11 cellular contexts compared by ENCODE assay signal in the genomic region with DNA sequence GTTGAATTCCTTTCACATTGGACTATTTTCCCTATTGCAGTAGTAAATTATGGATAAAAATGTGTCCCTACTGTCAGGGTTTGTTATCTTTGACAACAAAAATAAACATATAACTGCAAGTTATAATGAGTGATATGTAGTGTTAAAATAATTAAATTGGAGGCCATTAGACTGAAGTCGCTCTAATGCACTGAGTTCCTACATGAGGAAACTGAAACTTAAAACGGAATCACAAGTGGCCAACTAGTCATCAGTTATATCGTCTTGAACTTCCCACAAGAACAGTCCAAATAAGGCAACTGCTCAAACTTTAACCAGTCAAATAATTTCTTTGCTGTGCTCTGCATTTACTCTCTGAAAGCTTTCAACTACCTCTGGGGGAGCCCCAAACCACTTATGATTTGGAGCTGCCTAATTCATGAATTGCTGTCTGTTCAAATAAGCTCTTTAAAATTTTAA.
DNase-seq lines count a peak whose midpoint lies in the region; ATAC-seq and FAIRE-seq lines count a peak whose summit lies in the region.
"Had no signal": no experiment of that assay in that cellular context is flagged by ENCODE, and none has a peak within 500 bp of the region (broad histone marks: within the 10 kb centered on the region; RNA-seq: fewer than 3 reads in every experiment).

No MANE protein-coding gene starts in this region.

- FAIRE-seq in GM19239 (lab: Jason Lieb, UNC) = peak; percentile 45

- DNase-seq in ACHN (peak; percentile 88), GM19239 (ENCODE audit: insufficient read length, low spot score) (no peak), RKO (ENCODE audit: low spot score) (peak; percentile 89), inferior parietal cortex (ENCODE audit: extremely low spot score) (peak; percentile 6), hepatic stellate cell (ENCODE audit: low spot score) (no peak), NCI-H1048 (lab: John Stamatoyannopoulos, UW) (no peak), glomerular visceral epithelial cell (ENCODE audit: extremely low spot score) (no peak)
- DNase-seq: NCI-H446 treated with DMSO at 0.1 percent for 48 hours, posterior cingulate gyrus, WERI-Rb-1 had no signal

- ATAC-seq in GM18858 (IDR thresholded peaks at IDR 0.05; ENCODE audit: unreplicated experiment) = no peak

- in situ Hi-C loops in ACHN (cut with HindIII; ENCODE audit: low pct_ligation_motif_present, low pct_unique_long_range_greater_than_20kb, low sequenced_read_pairs) = no loop called here

Comparison
In these comparisons a context has a peak if more than half of its experiments do, and no peak if none do; other contexts are left out.
1. DNase-seq: peak in ACHN (single experiment), RKO (single experiment) and inferior parietal cortex (single experiment); none in GM19239 (single experiment), hepatic stellate cell (single experiment), NCI-H1048 (single experiment) and glomerular visceral epithelial cell (single experiment).